In genomic region chr11:92297551-92298237, GRCh38 we compare ENCODE assay signal across 20 cellular contexts.
DNase-seq lines count a peak whose midpoint lies in the region; ATAC-seq and TF ChIP-seq lines count a peak whose summit lies in the region.
"Had no signal": no experiment of that assay in that cellular context is flagged by ENCODE, and none has a peak within 500 bp of the region (broad histone marks: within the 10 kb centered on the region; RNA-seq: fewer than 3 reads in every experiment).

No MANE protein-coding gene starts in this region.

- H3K27me3 Mint-ChIP-seq in nephron progenitor cell (ENCODE audit: low read depth, poor library complexity): no peaks in the 10 kb centered on the region
- H3K27me3 Mint-ChIP-seq: CD8-positive, alpha-beta memory T cell had no signal

- H3K4me1 ChIP-seq in BE2C (peaks cover 4% of the 10 kb centered on the region), gastroesophageal sphincter (peaks cover 0 to 2% (median 0%) of the 10 kb centered on the region in 3 donors), left lung (no peaks in the 10 kb centered on the region)
- H3K4me1 ChIP-seq: BLaER1 treated with 17β-estradiol and CSF1 and Interleukin-3, amounts not matched to agents 10 nM and 100 nM had no signal

- peak overlapping the region; percentile 92 for H3K27ac Mint-ChIP-seq in nephron progenitor cell
- H3K27ac Mint-ChIP-seq: CD8-positive, alpha-beta memory T cell; HFFc6 had no signal

- TF ChIP-seq POLR2A in gastroesophageal sphincter (IDR thresholded peaks at IDR 0.05): no peak

- no peak overlapping the region for H3K4me3 Mint-ChIP-seq in nephron progenitor cell
- H3K4me3 Mint-ChIP-seq: CD8-positive, alpha-beta memory T cell; HFFc6 had no signal

- H3K27ac ChIP-seq in gastroesophageal sphincter: no peak overlapping the region
- H3K27ac ChIP-seq in left lung: no peak overlapping the region
- H3K27ac ChIP-seq: 22Rv1; BLaER1 treated with 17β-estradiol and CSF1 and Interleukin-3, amounts not matched to agents 10 nM and 100 nM; RWPE1 had no signal

- peak; percentile 0 for DNase-seq in DMS 273 (lab: John Stamatoyannopoulos, UW; ENCODE audit: unreplicated experiment)
- DNase-seq in DMS 273 treated with DMSO at 0.1 percent for 48 hours (lab: John Stamatoyannopoulos, UW): no peak
- peak; percentile 14 for DNase-seq in BE2C
- peak; percentile 76 for DNase-seq in SK-N-DZ (ENCODE audit: low spot score)
- peak; percentile 11 for DNase-seq in nephron progenitor cell
- no peak for DNase-seq in left lung
- no peak for DNase-seq in NCI-H2196 (lab: John Stamatoyannopoulos, UW; ENCODE audit: unreplicated experiment)
- DNase-seq: CD8-positive, alpha-beta memory T cell; HFFc6; IMR-90; Karpas-422; MM.1S; NCI-H1092 treated with DMSO at 0.1 percent for 48 hours; NCI-H1930; NCI-H2171 treated with DMSO at 0.1 percent for 48 hours; NCI-H524 treated with DMSO at 0.1 percent for 48 hours had no signal

- 65 to 76% methylated on average over 2 to 3 of the region's 3 CpGs for whole genome bisulfite sequencing in gastroesophageal sphincter (ENCODE audit: low coverage in 1 of 2), 2 donors

- H3K4me3 ChIP-seq in BE2C (ENCODE audit: low read depth, low read length): no peak overlapping the region
- no peak overlapping the region for H3K4me3 ChIP-seq in gastroesophageal sphincter
- no peak overlapping the region for H3K4me3 ChIP-seq in left lung
- H3K4me3 ChIP-seq: BLaER1 treated with 17β-estradiol and CSF1 and Interleukin-3, amounts not matched to agents 10 nM and 100 nM had no signal

- H3K9me3 ChIP-seq in BE2C (no peaks in the 10 kb centered on the region), gastroesophageal sphincter (peaks cover 0 to 5% (median 0%) of the 10 kb centered on the region in 3 donors), left lung (no peaks in the 10 kb centered on the region)
- H3K9me3 ChIP-seq: BLaER1 treated with 17β-estradiol and CSF1 and Interleukin-3, amounts not matched to agents 10 nM and 100 nM had no signal

- TF ChIP-seq CTCF in BE2C (IDR thresholded peaks at IDR 0.05; ENCODE audit: low read depth, low read length) (no peak), nephron progenitor cell (IDR thresholded peaks at IDR 0.05) (no peak), gastroesophageal sphincter (IDR thresholded peaks at IDR 0.05) (no peak), left lung (IDR thresholded peaks at IDR 0.05) (no peak)

- peaks cover 22% of the 10 kb centered on the region for H3K36me3 Mint-ChIP-seq in nephron progenitor cell (ENCODE audit: low read depth)
- H3K36me3 Mint-ChIP-seq: CD8-positive, alpha-beta memory T cell had no signal

- H3K4me1 Mint-ChIP-seq in nephron progenitor cell: peaks cover 53% of the 10 kb centered on the region
- H3K4me1 Mint-ChIP-seq: CD8-positive, alpha-beta memory T cell had no signal

- H3K27me3 ChIP-seq in BE2C: no peaks in the 10 kb centered on the region
- no peaks in the 10 kb centered on the region for H3K27me3 ChIP-seq in gastroesophageal sphincter
- no peaks in the 10 kb centered on the region for H3K27me3 ChIP-seq in left lung
- H3K27me3 ChIP-seq: BLaER1 treated with 17β-estradiol and CSF1 and Interleukin-3, amounts not matched to agents 10 nM and 100 nM had no signal

- no peak for ATAC-seq in gastroesophageal sphincter
- no peak for ATAC-seq in left lung

- no peak for TF ChIP-seq EP300 in gastroesophageal sphincter (IDR thresholded peaks at IDR 0.05)

- no peaks in the 10 kb centered on the region for H3K36me3 ChIP-seq in BE2C
- no peaks in the 10 kb centered on the region for H3K36me3 ChIP-seq in gastroesophageal sphincter
- H3K36me3 ChIP-seq in left lung: no peaks in the 10 kb centered on the region
- H3K36me3 ChIP-seq: BLaER1 treated with 17β-estradiol and CSF1 and Interleukin-3, amounts not matched to agents 10 nM and 100 nM had no signal

- H3K9me3 Mint-ChIP-seq in nephron progenitor cell: no peaks in the 10 kb centered on the region
- H3K9me3 Mint-ChIP-seq: HFFc6 had no signal

- intact Hi-C loops in left lung (cut with DNase I): no loop called here

Comparison
In these comparisons a context has a peak if more than half of its experiments do, and no peak if none do; other contexts are left out.
1. DNase-seq: peak in DMS 273 (single experiment), BE2C (single experiment), SK-N-DZ (single experiment) and nephron progenitor cell (single experiment); none in DMS 273 treated with DMSO at 0.1 percent for 48 hours (single experiment), left lung (0 of 2) and NCI-H2196 (single experiment).